Comparison of ENCODE assay signal across 8 cellular contexts in genomic region chr3:169662215-169663070, GRCh38. TPM values are rescaled to one million over a fixed set of nuclear protein-coding genes. Genes with fewer than 3 reads are reported as not detected.
DNase-seq lines count a peak whose midpoint lies in the region; ATAC-seq and TF ChIP-seq lines count a peak whose summit lies in the region.

No MANE protein-coding gene starts in this region.

- no peaks in the 10 kb centered on the region for H3K9me3 ChIP-seq in CD8-positive, alpha-beta memory T cell (ENCODE audit: low read length)
- no peaks in the 10 kb centered on the region for H3K9me3 ChIP-seq in right atrium auricular region

- H3K4me1 Mint-ChIP-seq in CD8-positive, alpha-beta memory T cell: peaks cover 42 to 66% (median 52%) of the 10 kb centered on the region in 3 donors
- H3K4me1 Mint-ChIP-seq in activated naive CD8-positive, alpha-beta T cell treated with anti-CD3 and anti-CD28 coated beads, Interleukin-2, amount 50 U/mL, for 24 hours: peaks cover 45% of the 10 kb centered on the region
- peaks cover 63% of the 10 kb centered on the region for H3K4me1 Mint-ChIP-seq in progenitor cell of endocrine pancreas (ENCODE audit: low read depth)

- ATAC-seq in GM19397 (IDR thresholded peaks at IDR 0.05; ENCODE audit: unreplicated experiment) (peak; percentile 72), HG03460 (IDR thresholded peaks at IDR 0.05; ENCODE audit: unreplicated experiment) (peak; percentile 45)
- ATAC-seq in activated naive CD8-positive, alpha-beta T cell treated with anti-CD3 and anti-CD28 coated beads, Interleukin-2, amount 50 U/mL, for 24 hours: peak; percentile 77

- POLR2A ChIA-PET in CD8-positive, alpha-beta memory T cell (lab: Charles Lee): no interaction called here

- no peaks in the 10 kb centered on the region for H3K36me3 Mint-ChIP-seq in CD8-positive, alpha-beta memory T cell
- H3K36me3 Mint-ChIP-seq in activated naive CD8-positive, alpha-beta T cell treated with anti-CD3 and anti-CD28 coated beads, Interleukin-2, amount 50 U/mL, for 24 hours (ENCODE audit: low read depth): peaks cover 4% of the 10 kb centered on the region
- peaks cover 3% of the 10 kb centered on the region for H3K36me3 Mint-ChIP-seq in progenitor cell of endocrine pancreas (ENCODE audit: insufficient read depth)

- peaks cover 86 to 88% of the 10 kb centered on the region in 2 donors for H3K27me3 Mint-ChIP-seq in CD8-positive, alpha-beta memory T cell
- H3K27me3 Mint-ChIP-seq in activated naive CD8-positive, alpha-beta T cell treated with anti-CD3 and anti-CD28 coated beads, Interleukin-2, amount 50 U/mL, for 24 hours: peaks cover 89% of the 10 kb centered on the region
- H3K27me3 Mint-ChIP-seq in progenitor cell of endocrine pancreas: peaks cover 4% of the 10 kb centered on the region

- H3K27ac Mint-ChIP-seq in CD8-positive, alpha-beta memory T cell: no peak overlapping the region
- no peak overlapping the region for H3K27ac Mint-ChIP-seq in activated naive CD8-positive, alpha-beta T cell treated with anti-CD3 and anti-CD28 coated beads, Interleukin-2, amount 50 U/mL, for 24 hours
- peak overlapping the region; percentile 91 for H3K27ac Mint-ChIP-seq in progenitor cell of endocrine pancreas

- TF ChIP-seq CTCF in right atrium auricular region (IDR thresholded peaks at IDR 0.05) (peak; percentile 65 to 75), progenitor cell of endocrine pancreas (IDR thresholded peaks at IDR 0.05; ENCODE audit: unreplicated experiment) (peak; percentile 79)

- peak overlapping the region; percentile 64 for H3K4me3 ChIP-seq in CD8-positive, alpha-beta memory T cell (ENCODE audit: low read length)
- H3K4me3 ChIP-seq in right atrium auricular region: peak overlapping the region; percentile 62 to 72

- DNase-seq in CD8-positive, alpha-beta memory T cell: peak in 1 of 5 donors; percentile 8
- DNase-seq in NCI-H69 (lab: John Stamatoyannopoulos, UW) (peak; percentile 95), right atrium auricular region (ENCODE audit: low spot score) (no peak), progenitor cell of endocrine pancreas (ENCODE audit: low spot score, unreplicated experiment) (peak; percentile 94), inferior parietal cortex (ENCODE audit: extremely low spot score) (no peak)
- DNase-seq in activated naive CD8-positive, alpha-beta T cell treated with anti-CD3 and anti-CD28 coated beads, Interleukin-2, amount 50 U/mL, for 24 hours: peak; percentile 57

- H3K4me3 Mint-ChIP-seq in CD8-positive, alpha-beta memory T cell: peak overlapping the region; percentile 64 to 88 (median 85)
- peak overlapping the region; percentile 54 for H3K4me3 Mint-ChIP-seq in activated naive CD8-positive, alpha-beta T cell treated with anti-CD3 and anti-CD28 coated beads, Interleukin-2, amount 50 U/mL, for 24 hours
- peak overlapping the region; percentile 95 for H3K4me3 Mint-ChIP-seq in progenitor cell of endocrine pancreas (ENCODE audit: low read depth)

- no peak overlapping the region for H3K27ac ChIP-seq in CD8-positive, alpha-beta memory T cell (ENCODE audit: low read depth, low read length)
- H3K27ac ChIP-seq in right atrium auricular region: peak overlapping the region; percentile 85 to 90

- peaks cover 39% of the 10 kb centered on the region for H3K4me1 ChIP-seq in CD8-positive, alpha-beta memory T cell (ENCODE audit: insufficient read depth, low read length)
- peaks cover 0 to 34% of the 10 kb centered on the region in 2 donors for H3K4me1 ChIP-seq in right atrium auricular region

- H3K27me3 ChIP-seq in CD8-positive, alpha-beta memory T cell (ENCODE audit: insufficient read depth, low read length, poor library complexity, severe bottlenecking): peaks cover 81% of the 10 kb centered on the region
- H3K27me3 ChIP-seq in right atrium auricular region: peaks cover 9 to 40% of the 10 kb centered on the region in 2 donors

- H3K9me3 Mint-ChIP-seq in CD8-positive, alpha-beta memory T cell: peaks cover 9 to 30% (median 15%) of the 10 kb centered on the region in 5 donors
- peaks cover 4% of the 10 kb centered on the region for H3K9me3 Mint-ChIP-seq in activated naive CD8-positive, alpha-beta T cell treated with anti-CD3 and anti-CD28 coated beads, Interleukin-2, amount 50 U/mL, for 24 hours
- H3K9me3 Mint-ChIP-seq in progenitor cell of endocrine pancreas (ENCODE audit: low read depth): no peaks in the 10 kb centered on the region

- CTCF ChIA-PET in CD8-positive, alpha-beta memory T cell (lab: Charles Lee): no interaction called here

- H3K36me3 ChIP-seq in CD8-positive, alpha-beta memory T cell (ENCODE audit: insufficient read depth, low read length): no peaks in the 10 kb centered on the region
- no peaks in the 10 kb centered on the region for H3K36me3 ChIP-seq in right atrium auricular region

RNA-seq across cellular contexts. Expression of gene MECOM, which starts 1.1 kb away (rescaled TPM):
- total RNA-seq in CD8-positive, alpha-beta memory T cell: not detected
- polyA plus RNA-seq in CD8-positive, alpha-beta memory T cell: not detected
- total RNA-seq in right atrium auricular region (10 to 100 TPM; 11.1 to 17.6 TPM), progenitor cell of endocrine pancreas (186 and 195 TPM in 2 replicates)

Comparison
In these comparisons a context has a peak if more than half of its experiments do, and no peak if none do; other contexts are left out.
1. DNase-seq: peak in NCI-H69 (single experiment), activated naive CD8-positive, alpha-beta T cell treated with anti-CD3 and anti-CD28 coated beads, Interleukin-2, amount 50 U/mL, for 24 hours (single experiment) and progenitor cell of endocrine pancreas (single experiment); none in right atrium auricular region (single experiment) and inferior parietal cortex (single experiment).
2. RNA of gene MECOM, which starts 1.1 kb away (total RNA-seq): 186 to 195 TPM in progenitor cell of endocrine pancreas and 11.1 to 17.6 TPM in right atrium auricular region; not detected in CD8-positive, alpha-beta memory T cell; every median in the first group is over 10 times any median in the second.
3. Peak in every context shown above with its lines, with median percentiles within 50 percentile points of each other: H3K4me3 Mint-ChIP-seq and ATAC-seq.